Comparison of ENCODE assay signal across 22 cellular contexts in the genomic region with DNA sequence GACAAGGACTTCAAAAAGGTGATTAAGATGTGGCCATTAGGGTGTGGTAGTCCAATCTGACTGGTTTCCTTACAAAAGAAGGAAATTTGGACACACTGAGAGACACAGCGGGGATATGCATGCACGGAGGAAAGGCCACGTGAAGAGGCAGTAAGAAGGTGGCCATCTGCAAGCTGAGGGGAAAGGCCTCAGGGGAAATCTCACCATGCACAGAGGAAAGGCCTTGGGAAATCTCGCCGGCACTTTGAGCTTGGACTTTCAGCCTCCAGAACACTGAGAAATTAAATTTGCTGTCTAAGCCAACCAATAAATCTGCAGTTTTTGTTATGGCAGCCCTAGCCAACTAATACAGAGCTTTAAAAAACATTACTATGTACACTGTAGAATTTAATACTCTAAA.
DNase-seq lines count a peak whose midpoint lies in the region; ATAC-seq and TF ChIP-seq lines count a peak whose summit lies in the region.
"Had no signal": no experiment of that assay in that cellular context is flagged by ENCODE, and none has a peak within 500 bp of the region (broad histone marks: within the 10 kb centered on the region; RNA-seq: fewer than 3 reads in every experiment).

No MANE protein-coding gene starts in this region.

- H3K36me3 Mint-ChIP-seq in glutamatergic neuron (ENCODE audit: unreplicated experiment) (no peaks in the 10 kb centered on the region), neural progenitor cell (peaks cover 3% of the 10 kb centered on the region), T-helper 17 cell (ENCODE audit: low read depth) (no peaks in the 10 kb centered on the region)
- no peaks in the 10 kb centered on the region for H3K36me3 Mint-ChIP-seq in activated naive CD8-positive, alpha-beta T cell treated with anti-CD3 and anti-CD28 coated beads for 36 hours

- TF ChIP-seq CTCF in glutamatergic neuron (IDR thresholded peaks at IDR 0.05; ENCODE audit: partially characterized antibody, unreplicated experiment) (no peak), neural progenitor cell (IDR thresholded peaks at IDR 0.05) (no peak), omental fat pad (IDR thresholded peaks at IDR 0.05) (no peak)

- H3K27me3 Mint-ChIP-seq in glutamatergic neuron (ENCODE audit: unreplicated experiment) (no peaks in the 10 kb centered on the region), neural progenitor cell (ENCODE audit: insufficient read depth, low read depth) (no peaks in the 10 kb centered on the region), T-helper 17 cell (no peaks in the 10 kb centered on the region)
- H3K27me3 Mint-ChIP-seq in activated naive CD8-positive, alpha-beta T cell treated with anti-CD3 and anti-CD28 coated beads for 36 hours: no peaks in the 10 kb centered on the region

- H3K4me3 Mint-ChIP-seq in glutamatergic neuron (ENCODE audit: unreplicated experiment): peak overlapping the region; percentile 78
- H3K4me3 Mint-ChIP-seq in neural progenitor cell: no peak overlapping the region
- no peak overlapping the region for H3K4me3 Mint-ChIP-seq in T-helper 17 cell
- H3K4me3 Mint-ChIP-seq in activated naive CD8-positive, alpha-beta T cell treated with anti-CD3 and anti-CD28 coated beads for 36 hours: no peak overlapping the region
- H3K4me3 Mint-ChIP-seq: CD8-positive, alpha-beta T cell had no signal

- H3K9me3 ChIP-seq in BLaER1 (no peaks in the 10 kb centered on the region), neural progenitor cell (ENCODE audit: low read depth) (no peaks in the 10 kb centered on the region), T-helper 17 cell (ENCODE audit: control insufficient read depth, low read length, poor library complexity, severe bottlenecking) (no peaks in the 10 kb centered on the region)
- H3K9me3 ChIP-seq: MG63 had no signal

- H3K27ac ChIP-seq in BLaER1 (no peak overlapping the region), neural progenitor cell (peak overlapping the region; percentile 10)
- H3K27ac ChIP-seq: RWPE1 had no signal

- H3K9me3 Mint-ChIP-seq in glutamatergic neuron (ENCODE audit: unreplicated experiment): peaks cover 3% of the 10 kb centered on the region
- H3K9me3 Mint-ChIP-seq in neural progenitor cell: no peaks in the 10 kb centered on the region
- no peaks in the 10 kb centered on the region for H3K9me3 Mint-ChIP-seq in activated naive CD8-positive, alpha-beta T cell treated with anti-CD3 and anti-CD28 coated beads for 36 hours
- H3K9me3 Mint-ChIP-seq: CD8-positive, alpha-beta T cell had no signal

- H3K36me3 ChIP-seq in BLaER1 (0 out of 2 replicates have a peak, but pooled peaks cover 4% of the 10 kb centered on the region), neural progenitor cell (no peaks in the 10 kb centered on the region)

- H3K9ac ChIP-seq in BLaER1 (no peak overlapping the region), neural progenitor cell (no peak overlapping the region)

- H4K20me1 ChIP-seq in BLaER1 (peaks cover 79% of the 10 kb centered on the region), neural progenitor cell (ENCODE audit: low read depth) (peaks cover 52% of the 10 kb centered on the region)

- H3K4me1 Mint-ChIP-seq in glutamatergic neuron (ENCODE audit: low read depth, unreplicated experiment) (peaks cover 32% of the 10 kb centered on the region), neural progenitor cell (peaks cover 4% of the 10 kb centered on the region), T-helper 17 cell (peaks cover 22% of the 10 kb centered on the region)
- peaks cover 32% of the 10 kb centered on the region for H3K4me1 Mint-ChIP-seq in activated naive CD8-positive, alpha-beta T cell treated with anti-CD3 and anti-CD28 coated beads for 36 hours

- DNase-seq in NCI-H82 (lab: John Stamatoyannopoulos, UW): peak; percentile 78
- DNase-seq in glutamatergic neuron: peak; percentile 54
- no peak for DNase-seq in neural progenitor cell (ENCODE audit: low spot score)
- no peak for DNase-seq in T-helper 17 cell
- DNase-seq in activated naive CD8-positive, alpha-beta T cell treated with anti-CD3 and anti-CD28 coated beads for 36 hours: no peak
- DNase-seq in omental fat pad (ENCODE audit: low spot score): no peak
- DNase-seq: 8988T; CD8-positive, alpha-beta T cell; DMS79; Karpas-422; MG63; NCI-H1092 treated with DMSO at 0.1 percent for 48 hours; NCI-H1694; NCI-H2107; NCI-H2227 treated with DMSO at 0.1 percent for 48 hours; NCI-H526 treated with DMSO at 0.1 percent for 48 hours; PC-3; SW 1271 had no signal

- H3F3A ChIP-seq in neural progenitor cell (ENCODE audit: low read depth): peaks cover 10% of the 10 kb centered on the region

- no peak overlapping the region for H2AFZ ChIP-seq in neural progenitor cell (replicated peaks)

- peaks cover 100% of the 10 kb centered on the region for H3K79me2 ChIP-seq in neural progenitor cell (ENCODE audit: low read depth)

- H3K27me3 ChIP-seq in BLaER1: no peaks in the 10 kb centered on the region
- H3K27me3 ChIP-seq in neural progenitor cell: no peaks in the 10 kb centered on the region
- H3K27me3 ChIP-seq: MG63 had no signal

- H3K4me1 ChIP-seq in BLaER1 (peaks cover 11% of the 10 kb centered on the region), neural progenitor cell (peaks cover 5% of the 10 kb centered on the region)

- H3K27ac Mint-ChIP-seq in glutamatergic neuron (ENCODE audit: unreplicated experiment) (peak overlapping the region; percentile 91), neural progenitor cell (peak overlapping the region; percentile 75), T-helper 17 cell (no peak overlapping the region)
- no peak overlapping the region for H3K27ac Mint-ChIP-seq in activated naive CD8-positive, alpha-beta T cell treated with anti-CD3 and anti-CD28 coated beads for 36 hours
- H3K27ac Mint-ChIP-seq: CD8-positive, alpha-beta T cell had no signal

- H3K4me3 ChIP-seq in BLaER1: no peak overlapping the region
- H3K4me3 ChIP-seq in neural progenitor cell: no peak overlapping the region
- H3K4me3 ChIP-seq: MG63 had no signal

- ATAC-seq in T-helper 17 cell: no peak
- ATAC-seq in HG02870 (IDR thresholded peaks at IDR 0.05; ENCODE audit: unreplicated experiment): no peak
- ATAC-seq in omental fat pad (ENCODE audit: low FRiP score): no peak
- ATAC-seq: CD8-positive, alpha-beta T cell; HCT116; PC-3 had no signal

- H3K4me2 ChIP-seq in BLaER1 (peak overlapping the region; percentile 4; the same call in 1 of the 2 replicates), neural progenitor cell (no peak overlapping the region)

Comparison
In these comparisons a context has a peak if more than half of its experiments do, and no peak if none do; other contexts are left out.
1. DNase-seq: peak in NCI-H82 (single experiment) and glutamatergic neuron (single experiment); none in neural progenitor cell (single experiment), T-helper 17 cell (0 of 3), activated naive CD8-positive, alpha-beta T cell treated with anti-CD3 and anti-CD28 coated beads for 36 hours (single experiment) and omental fat pad (single experiment).
2. H3K27ac Mint-ChIP-seq: peak in glutamatergic neuron (single experiment) and neural progenitor cell (single experiment); none in T-helper 17 cell (single experiment) and activated naive CD8-positive, alpha-beta T cell treated with anti-CD3 and anti-CD28 coated beads for 36 hours (single experiment).